Comparison of ENCODE assay signal across 13 cellular contexts in the genomic region with DNA sequence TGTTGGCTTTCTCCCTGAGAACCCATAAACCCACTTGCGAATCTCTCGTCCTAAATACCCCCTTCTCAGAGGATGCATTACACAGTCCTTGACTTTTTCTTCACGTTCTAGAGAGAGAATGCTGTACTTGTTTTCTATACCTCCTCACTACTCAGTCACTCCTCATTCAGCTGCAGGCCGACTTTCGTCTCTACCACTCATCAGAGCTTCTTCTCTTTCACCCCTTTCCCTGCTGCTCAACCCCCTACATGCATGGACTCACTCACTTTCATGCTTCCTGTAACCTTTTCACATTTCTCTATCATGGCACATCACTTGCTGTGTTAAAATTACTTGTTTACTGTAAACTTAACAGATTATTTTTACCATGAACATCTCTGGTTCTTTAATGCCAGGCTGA. TPM values are rescaled to one million over a fixed set of nuclear protein-coding genes. Genes with fewer than 3 reads are reported as not detected.
DNase-seq lines count a peak whose midpoint lies in the region; ATAC-seq and TF ChIP-seq lines count a peak whose summit lies in the region.
"Had no signal": no experiment of that assay in that cellular context is flagged by ENCODE, and none has a peak within 500 bp of the region (broad histone marks: within the 10 kb centered on the region; RNA-seq: fewer than 3 reads in every experiment).

No MANE protein-coding gene starts in this region.

- H3K27me3 Mint-ChIP-seq in activated T-cell treated with anti-CD3 and anti-CD28 coated beads, Interleukin-2, amount 50 U/mL, for 24 hours: no peaks in the 10 kb centered on the region
- no peaks in the 10 kb centered on the region for H3K27me3 Mint-ChIP-seq in activated T-cell treated with anti-CD3 and anti-CD28 coated beads, Interleukin-2, amount 50 U/mL, for 72 hours (ENCODE audit: low read depth)
- no peaks in the 10 kb centered on the region for H3K27me3 Mint-ChIP-seq in type B pancreatic cell
- no peaks in the 10 kb centered on the region for H3K27me3 Mint-ChIP-seq in immature natural killer cell (ENCODE audit: low read depth in 3 of 3)

- ATAC-seq in activated T-cell treated with anti-CD3 and anti-CD28 coated beads, Interleukin-2, amount 50 U/mL, for 72 hours (replicated peaks in 1 of 2): no peak
- ATAC-seq in GM21528 (IDR thresholded peaks at IDR 0.05; ENCODE audit: low FRiP score, unreplicated experiment) (peak; percentile 70), HG03196 (IDR thresholded peaks at IDR 0.05; ENCODE audit: unreplicated experiment) (peak; percentile 45), GM18861 (IDR thresholded peaks at IDR 0.05; ENCODE audit: unreplicated experiment) (no peak)

- H3K9me3 Mint-ChIP-seq in activated T-cell treated with anti-CD3 and anti-CD28 coated beads, Interleukin-2, amount 50 U/mL, for 24 hours: no peaks in the 10 kb centered on the region
- H3K9me3 Mint-ChIP-seq in activated T-cell treated with anti-CD3 and anti-CD28 coated beads, Interleukin-2, amount 50 U/mL, for 72 hours: no peaks in the 10 kb centered on the region
- H3K9me3 Mint-ChIP-seq in type B pancreatic cell (no peaks in the 10 kb centered on the region), immature natural killer cell (peaks cover 0 to 1% (median 0%) of the 10 kb centered on the region in 6 donors)

- peaks cover 82% of the 10 kb centered on the region for H3K4me1 Mint-ChIP-seq in activated T-cell treated with anti-CD3 and anti-CD28 coated beads, Interleukin-2, amount 50 U/mL, for 24 hours (ENCODE audit: low read depth)
- peaks cover 66% of the 10 kb centered on the region for H3K4me1 Mint-ChIP-seq in activated T-cell treated with anti-CD3 and anti-CD28 coated beads, Interleukin-2, amount 50 U/mL, for 72 hours (ENCODE audit: low read depth)
- H3K4me1 Mint-ChIP-seq in type B pancreatic cell (ENCODE audit: unreplicated experiment): peaks cover 9% of the 10 kb centered on the region
- peaks cover 13 to 47% of the 10 kb centered on the region in 2 donors for H3K4me1 Mint-ChIP-seq in immature natural killer cell

- peak overlapping the region; percentile 47 for H3K27ac Mint-ChIP-seq in activated T-cell treated with anti-CD3 and anti-CD28 coated beads, Interleukin-2, amount 50 U/mL, for 24 hours
- H3K27ac Mint-ChIP-seq in activated T-cell treated with anti-CD3 and anti-CD28 coated beads, Interleukin-2, amount 50 U/mL, for 72 hours: no peak overlapping the region
- H3K27ac Mint-ChIP-seq in type B pancreatic cell (peak overlapping the region; percentile 20), immature natural killer cell (peak overlapping the region in 3 of 6 donors; percentile 0 to 40 (median 16))

- no peak overlapping the region for H3K4me3 Mint-ChIP-seq in activated T-cell treated with anti-CD3 and anti-CD28 coated beads, Interleukin-2, amount 50 U/mL, for 24 hours
- H3K4me3 Mint-ChIP-seq in activated T-cell treated with anti-CD3 and anti-CD28 coated beads, Interleukin-2, amount 50 U/mL, for 72 hours: peak overlapping the region in 1 of 2 donors; percentile 2
- H3K4me3 Mint-ChIP-seq in type B pancreatic cell (no peak overlapping the region), immature natural killer cell (no peak overlapping the region)

- DNase-seq in activated T-cell treated with anti-CD3 and anti-CD28 coated beads, Interleukin-2, amount 50 U/mL, for 24 hours: no peak
- no peak for DNase-seq in activated T-cell treated with anti-CD3 and anti-CD28 coated beads, Interleukin-2, amount 50 U/mL, for 72 hours
- DNase-seq in type B pancreatic cell (ENCODE audit: extremely low spot score, unreplicated experiment) (no peak), immature natural killer cell (no peak), NCI-H526 treated with DMSO at 0.1 percent for 48 hours (lab: John Stamatoyannopoulos, UW) (no peak)
- DNase-seq: activated effector memory CD4-positive, alpha-beta T cell treated with anti-CD3 and anti-CD28 coated beads, Interleukin-2, amount 50 U/mL, for 16 hours; midbrain; NCI-H2171; SW 1271; upper lobe of left lung had no signal

- peaks cover 81% of the 10 kb centered on the region for H3K36me3 Mint-ChIP-seq in activated T-cell treated with anti-CD3 and anti-CD28 coated beads, Interleukin-2, amount 50 U/mL, for 24 hours (ENCODE audit: low read depth)
- peaks cover 6 to 22% of the 10 kb centered on the region in 2 donors for H3K36me3 Mint-ChIP-seq in activated T-cell treated with anti-CD3 and anti-CD28 coated beads, Interleukin-2, amount 50 U/mL, for 72 hours (ENCODE audit: insufficient read depth in 2 of 2)
- H3K36me3 Mint-ChIP-seq in type B pancreatic cell: peaks cover 3% of the 10 kb centered on the region
- peaks cover 7 to 41% (median 19%) of the 10 kb centered on the region in 3 donors for H3K36me3 Mint-ChIP-seq in immature natural killer cell

- no peak for TF ChIP-seq CTCF in type B pancreatic cell (conservative IDR thresholded peaks at IDR 0.05)

RNA-seq across cellular contexts. Expression of a gene that starts 19.8 kb away (rescaled TPM):
- total RNA-seq in activated T-cell treated with anti-CD3 and anti-CD28 coated beads, Interleukin-2, amount 50 U/mL, for 72 hours: 10 to 100 TPM; 55.2 to 65.2 TPM
- 20.2 and 20.7 TPM in 2 replicates for total RNA-seq in type B pancreatic cell (ENCODE audit: low replicate concordance)
- 10 to 100 TPM; 20.3 to 40.5 (median 26.8) TPM for polyA plus RNA-seq in immature natural killer cell

Comparison
In these comparisons a context has a peak if more than half of its experiments do, and no peak if none do; other contexts are left out.
1. ATAC-seq: peak in GM21528 (single experiment) and HG03196 (single experiment); none in activated T-cell treated with anti-CD3 and anti-CD28 coated beads, Interleukin-2, amount 50 U/mL, for 72 hours (0 of 2) and GM18861 (single experiment).